In the genomic region with DNA sequence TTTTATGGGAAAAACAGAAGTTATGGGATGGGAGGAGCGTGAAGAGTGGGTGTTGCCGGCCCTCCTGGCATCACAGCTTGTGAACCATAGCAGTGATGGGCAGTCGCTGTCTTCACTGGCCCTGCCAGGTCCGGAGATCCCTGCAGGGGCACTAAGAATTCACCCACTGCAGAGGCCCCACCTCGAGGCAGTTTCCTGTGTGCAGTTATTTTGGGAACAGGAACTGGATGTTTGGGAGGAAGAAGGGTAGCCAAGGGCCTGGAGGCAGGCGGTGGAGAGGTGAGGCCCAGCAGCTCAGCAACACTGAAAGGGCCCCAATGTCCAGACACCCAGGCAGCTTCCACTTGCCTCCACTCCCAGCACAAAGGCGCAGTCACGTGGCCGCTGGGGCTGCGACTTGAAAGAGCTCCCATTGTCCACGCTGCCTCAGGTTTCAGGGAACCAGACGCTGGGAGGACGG, we compare ENCODE assay signal across 8 cellular contexts.
A peak's percentile ranks its signal among the peaks of the same experiment; 100 is the strongest.
DNase-seq lines count a peak whose midpoint lies in the region; ATAC-seq and TF ChIP-seq lines count a peak whose summit lies in the region.

No MANE protein-coding gene starts in this region.

- H3K27ac ChIP-seq in GM23338 (ENCODE audit: low read depth) (no peak overlapping the region), brain microvascular endothelial cell (no peak overlapping the region)

- no peaks in the 10 kb centered on the region for H3F3A ChIP-seq in GM23338 (replicated peaks; ENCODE audit: low read depth)

- no peaks in the 10 kb centered on the region for H3K27me3 ChIP-seq in GM23338 (ENCODE audit: insufficient read depth)
- H3K27me3 ChIP-seq in brain microvascular endothelial cell (replicated peaks), result no peaks in the 10 kb centered on the region

- H3K36me3 ChIP-seq in GM23338 (ENCODE audit: insufficient read depth) (no peaks in the 10 kb centered on the region), brain microvascular endothelial cell (replicated peaks) (no peaks in the 10 kb centered on the region)

- H3K4me2 ChIP-seq in GM23338, result no peak overlapping the region

- ATAC-seq in GM23338 (peak; percentile 68), GM21619 (IDR thresholded peaks at IDR 0.05; ENCODE audit: unreplicated experiment) (no peak)

- no peaks in the 10 kb centered on the region for H3K79me2 ChIP-seq in GM23338 (replicated peaks; ENCODE audit: insufficient read depth)

- H2AFZ ChIP-seq in GM23338, result peak overlapping the region; percentile 90; the same call in 1 of the 2 replicates

- no peaks in the 10 kb centered on the region; the same call in 2 of the 3 replicates for H3K9me3 Mint-ChIP-seq in GM23338
- H3K9me3 Mint-ChIP-seq in activated T-cell treated with anti-CD3 and anti-CD28 coated beads, Interleukin-2, amount 50 U/mL, for 24 hours, result no peaks in the 10 kb centered on the region
- H3K9me3 Mint-ChIP-seq in mesothelial cell of epicardium, result no peaks in the 10 kb centered on the region

- H3K4me3 ChIP-seq in GM23338 (no peak overlapping the region), brain microvascular endothelial cell (ENCODE audit: low read depth, low read length) (no peak overlapping the region)

- H3K4me1 ChIP-seq in GM23338 (ENCODE audit: insufficient read depth), result peaks cover 7% of the 10 kb centered on the region; the same call in 1 of the 2 replicates

- H3K36me3 Mint-ChIP-seq in GM23338 (ENCODE audit: low read depth), result no peaks in the 10 kb centered on the region
- H3K36me3 Mint-ChIP-seq in activated T-cell treated with anti-CD3 and anti-CD28 coated beads, Interleukin-2, amount 50 U/mL, for 24 hours (ENCODE audit: low read depth), result no peaks in the 10 kb centered on the region
- no peaks in the 10 kb centered on the region for H3K36me3 Mint-ChIP-seq in mesothelial cell of epicardium

- peaks cover 4% of the 10 kb centered on the region for H3K4me1 Mint-ChIP-seq in GM23338
- H3K4me1 Mint-ChIP-seq in activated T-cell treated with anti-CD3 and anti-CD28 coated beads, Interleukin-2, amount 50 U/mL, for 24 hours (ENCODE audit: low read depth), result no peaks in the 10 kb centered on the region
- peaks cover 4% of the 10 kb centered on the region for H3K4me1 Mint-ChIP-seq in mesothelial cell of epicardium

- H3K9me2 ChIP-seq in GM23338 (ENCODE audit: insufficient read depth), result peaks cover 16% of the 10 kb centered on the region

- H3K4me3 Mint-ChIP-seq in GM23338, result no peak overlapping the region
- no peak overlapping the region for H3K4me3 Mint-ChIP-seq in activated T-cell treated with anti-CD3 and anti-CD28 coated beads, Interleukin-2, amount 50 U/mL, for 24 hours
- no peak overlapping the region for H3K4me3 Mint-ChIP-seq in mesothelial cell of epicardium

- in situ Hi-C loops in brain microvascular endothelial cell (cut with HindIII; ENCODE audit: low pct_ligation_motif_present, low sequenced_read_pairs), result no loop called here

- H3K27me3 Mint-ChIP-seq in GM23338 (ENCODE audit: insufficient read depth, low read depth, poor library complexity), result no peaks in the 10 kb centered on the region
- H3K27me3 Mint-ChIP-seq in activated T-cell treated with anti-CD3 and anti-CD28 coated beads, Interleukin-2, amount 50 U/mL, for 24 hours, result peaks cover 10% of the 10 kb centered on the region
- H3K27me3 Mint-ChIP-seq in mesothelial cell of epicardium (ENCODE audit: low read depth), result no peaks in the 10 kb centered on the region

- TF ChIP-seq CTCF in GM23338 (conservative IDR thresholded peaks at IDR 0.05; ENCODE audit: low read depth in 2 of 2) (no peak), brain microvascular endothelial cell (IDR thresholded peaks at IDR 0.05; ENCODE audit: low read depth, low read length, missing control alignments) (no peak), mesothelial cell of epicardium (IDR thresholded peaks at IDR 0.05; ENCODE audit: unreplicated experiment) (no peak)

- H3K27ac Mint-ChIP-seq in GM23338, result no peak overlapping the region
- H3K27ac Mint-ChIP-seq in activated T-cell treated with anti-CD3 and anti-CD28 coated beads, Interleukin-2, amount 50 U/mL, for 24 hours, result no peak overlapping the region
- no peak overlapping the region for H3K27ac Mint-ChIP-seq in mesothelial cell of epicardium

- no peaks in the 10 kb centered on the region for H4K20me1 ChIP-seq in GM23338 (replicated peaks; ENCODE audit: insufficient read depth)

- DNase-seq in GM23338 (ENCODE audit: low spot score), result peak; percentile 52
- DNase-seq in brain microvascular endothelial cell, result peak; percentile 47
- DNase-seq in hypothalamus (lab: John Stamatoyannopoulos, UW), result peak in 48 of 51 donors; percentile 24 to 91 (median 70)
- DNase-seq in retina, result peak; percentile 56
- DNase-seq in activated T-cell treated with anti-CD3 and anti-CD28 coated beads, Interleukin-2, amount 50 U/mL, for 24 hours, result no peak
- DNase-seq in mesothelial cell of epicardium (ENCODE audit: low spot score in 2 of 2, unreplicated experiment in 2 of 2), result no peak
- DNase-seq in NCI-H1930 (lab: John Stamatoyannopoulos, UW), result no peak

TF ChIP-seq in GM23338, 12 proteins besides CTCF, POLR2A, EP300 and RAD21:
- TF ChIP-seq, protein P1, sequence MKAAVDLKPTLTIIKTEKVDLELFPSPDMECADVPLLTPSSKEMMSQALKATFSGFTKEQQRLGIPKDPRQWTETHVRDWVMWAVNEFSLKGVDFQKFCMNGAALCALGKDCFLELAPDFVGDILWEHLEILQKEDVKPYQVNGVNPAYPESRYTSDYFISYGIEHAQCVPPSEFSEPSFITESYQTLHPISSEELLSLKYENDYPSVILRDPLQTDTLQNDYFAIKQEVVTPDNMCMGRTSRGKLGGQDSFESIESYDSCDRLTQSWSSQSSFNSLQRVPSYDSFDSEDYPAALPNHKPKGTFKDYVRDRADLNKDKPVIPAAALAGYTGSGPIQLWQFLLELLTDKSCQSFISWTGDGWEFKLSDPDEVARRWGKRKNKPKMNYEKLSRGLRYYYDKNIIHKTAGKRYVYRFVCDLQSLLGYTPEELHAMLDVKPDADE (IDR thresholded peaks at IDR 0.05), result no peak
- no peak for TF ChIP-seq ZNF331 (CRISPR knock-in tag; IDR thresholded peaks at IDR 0.05; ENCODE audit: low read depth)
- TF ChIP-seq REST (IDR thresholded peaks at IDR 0.05; ENCODE audit: unreplicated experiment), result no peak
- TF ChIP-seq EZH2phosphoT487 (IDR thresholded peaks at IDR 0.05; ENCODE audit: unreplicated experiment), result no peak
- TF ChIP-seq STAT1 (IDR thresholded peaks at IDR 0.05; ENCODE audit: unreplicated experiment), result no peak
- TF ChIP-seq CREB1 (CRISPR knock-in tag; IDR thresholded peaks at IDR 0.05; ENCODE audit: low read depth), result no peak
- no peak for TF ChIP-seq JUNB (IDR thresholded peaks at IDR 0.05; ENCODE audit: unreplicated experiment)
- no peak for TF ChIP-seq NANOG (IDR thresholded peaks at IDR 0.05; ENCODE audit: borderline replicate concordance)
- no peak for TF ChIP-seq POLR2AphosphoS5 (IDR thresholded peaks at IDR 0.05; ENCODE audit: low read depth)

Comparison
In these comparisons a context has a peak if more than half of its experiments do, and no peak if none do; other contexts are left out.
1. DNase-seq: peak in GM23338 (single experiment), brain microvascular endothelial cell (single experiment), hypothalamus (48 of 51) and retina (single experiment); none in activated T-cell treated with anti-CD3 and anti-CD28 coated beads, Interleukin-2, amount 50 U/mL, for 24 hours (single experiment), mesothelial cell of epicardium (0 of 2) and NCI-H1930 (0 of 2).